8 cellular contexts compared by ENCODE assay signal in genomic region chr9:35616681-35617459, GRCh38. TPM values are rescaled to one million over a fixed set of nuclear protein-coding genes. Genes with fewer than 3 reads are reported as not detected.
DNase-seq lines count a peak whose midpoint lies in the region; ATAC-seq and TF ChIP-seq lines count a peak whose summit lies in the region.

No MANE protein-coding gene starts in this region.

- DNase-seq in T-helper 2 cell treated with Interferon-gamma antibody and Interleukin-4, amounts not matched to agents 5 μg/mL and 100 μg/mL, for 36 hours (ENCODE audit: low spot score): peak; percentile 73
- DNase-seq in immature natural killer cell (peak; percentile 86 to 90 (median 88)), middle frontal gyrus (ENCODE audit: extremely low spot score, low spot score) (no peak), NCI-H2029 treated with DMSO at 0.1 percent for 48 hours (lab: John Stamatoyannopoulos, UW) (no peak)
- peak; percentile 80 for DNase-seq in stimulated activated CD4-positive, alpha-beta T cell treated with anti-CD3 and anti-CD28 coated beads, Interleukin-15, amount 100 ng/mL, for 24 hours

- no peaks in the 10 kb centered on the region for H3K9me3 ChIP-seq in DOHH2 (ENCODE audit: control insufficient read depth, insufficient read depth, low read length)

- no peaks in the 10 kb centered on the region for H3K27me3 ChIP-seq in DOHH2 (ENCODE audit: control insufficient read depth, low read length)

- H3K27me3 Mint-ChIP-seq in T-helper 2 cell treated with Interferon-gamma antibody and Interleukin-4, amounts not matched to agents 5 μg/mL and 100 μg/mL, for 36 hours (ENCODE audit: low read depth): no peaks in the 10 kb centered on the region
- H3K27me3 Mint-ChIP-seq in brain: peaks cover 77% of the 10 kb centered on the region
- H3K27me3 Mint-ChIP-seq in immature natural killer cell (ENCODE audit: low read depth in 3 of 3): peaks cover 8 to 26% (median 24%) of the 10 kb centered on the region in 3 donors

- H3K36me3 ChIP-seq in DOHH2 (ENCODE audit: control insufficient read depth, low read length): 0 out of 2 replicates have a peak, but pooled peaks cover 5% of the 10 kb centered on the region

- peaks cover 59% of the 10 kb centered on the region for H3K4me1 ChIP-seq in DOHH2 (ENCODE audit: control insufficient read depth, low read length)

- H3K9me3 Mint-ChIP-seq in T-helper 2 cell treated with Interferon-gamma antibody and Interleukin-4, amounts not matched to agents 5 μg/mL and 100 μg/mL, for 36 hours: no peaks in the 10 kb centered on the region
- no peaks in the 10 kb centered on the region for H3K9me3 Mint-ChIP-seq in brain
- peaks cover 0 to 2% (median 0%) of the 10 kb centered on the region in 6 donors for H3K9me3 Mint-ChIP-seq in immature natural killer cell

- H3K4me3 ChIP-seq in DOHH2 (ENCODE audit: low read length): peak overlapping the region; percentile 72

- peaks cover 37% of the 10 kb centered on the region for H3K4me1 Mint-ChIP-seq in T-helper 2 cell treated with Interferon-gamma antibody and Interleukin-4, amounts not matched to agents 5 μg/mL and 100 μg/mL, for 36 hours (ENCODE audit: low read depth)
- peaks cover 14% of the 10 kb centered on the region for H3K4me1 Mint-ChIP-seq in brain
- H3K4me1 Mint-ChIP-seq in immature natural killer cell: peaks cover 68% of the 10 kb centered on the region in 2 donors

- H3F3A ChIP-seq in DOHH2 (ENCODE audit: control insufficient read depth, insufficient read depth): peaks cover 36% of the 10 kb centered on the region

- no peaks in the 10 kb centered on the region for H4K20me1 ChIP-seq in DOHH2 (ENCODE audit: control insufficient read depth, insufficient read depth, low read depth, low read length)

- peak overlapping the region; percentile 76 for H3K27ac ChIP-seq in DOHH2 (ENCODE audit: low read depth, low read length)

- no peaks in the 10 kb centered on the region for H3K36me3 Mint-ChIP-seq in T-helper 2 cell treated with Interferon-gamma antibody and Interleukin-4, amounts not matched to agents 5 μg/mL and 100 μg/mL, for 36 hours (ENCODE audit: low read depth)
- H3K36me3 Mint-ChIP-seq in brain: no peaks in the 10 kb centered on the region
- peaks cover 0 to 9% (median 3%) of the 10 kb centered on the region in 3 donors for H3K36me3 Mint-ChIP-seq in immature natural killer cell

- H3K4me3 Mint-ChIP-seq in T-helper 2 cell treated with Interferon-gamma antibody and Interleukin-4, amounts not matched to agents 5 μg/mL and 100 μg/mL, for 36 hours: peak overlapping the region; percentile 81
- peak overlapping the region; percentile 66 to 76 (median 72) for H3K4me3 Mint-ChIP-seq in brain
- H3K4me3 Mint-ChIP-seq in immature natural killer cell: peak overlapping the region; percentile 89 to 93 (median 90)

- H3K27ac Mint-ChIP-seq in T-helper 2 cell treated with Interferon-gamma antibody and Interleukin-4, amounts not matched to agents 5 μg/mL and 100 μg/mL, for 36 hours: peak overlapping the region; percentile 86
- H3K27ac Mint-ChIP-seq in brain: peak overlapping the region in 1 of 5 experiments; percentile 7
- H3K27ac Mint-ChIP-seq in immature natural killer cell: peak overlapping the region; percentile 92 to 100 (median 99)

- TF ChIP-seq CTCF in DOHH2 (IDR thresholded peaks at IDR 0.05; ENCODE audit: low read depth, low read length, poor library complexity, severe bottlenecking) (peak; percentile 63), brain (conservative IDR thresholded peaks at IDR 0.05) (no peak)

- no peaks in the 10 kb centered on the region for H3K9me2 ChIP-seq in DOHH2 (replicated peaks; ENCODE audit: control insufficient read depth, low read length)

- peak; percentile 42 for ATAC-seq in HG02678 (IDR thresholded peaks at IDR 0.05; ENCODE audit: unreplicated experiment)

- peak overlapping the region; percentile 99 for H3K4me2 ChIP-seq in DOHH2 (ENCODE audit: low read length)

- H3K79me2 ChIP-seq in DOHH2 (ENCODE audit: control insufficient read depth, low read length): no peaks in the 10 kb centered on the region

RNA-seq across cellular contexts. Expression of gene CD72, which starts 1.3 kb away (rescaled TPM):
- polyA plus RNA-seq in brain (ENCODE audit: insufficient read depth, low read depth, low replicate concordance): 2.0 TPM
- polyA plus RNA-seq in immature natural killer cell: 10 to 100 TPM in 2 of 3 donors, 1 to 10 TPM in 1; 6.2 to 18.4 (median 10.1) TPM

RNA-seq across cellular contexts. Expression of gene TESK1, which starts 11.8 kb away (rescaled TPM):
- polyA plus RNA-seq in brain (ENCODE audit: insufficient read depth, low read depth, low replicate concordance) (61.3 TPM), immature natural killer cell (10 to 100 TPM in 1 of 3 donors, 1 to 10 TPM in 2; 6.5 to 23.7 (median 8.1) TPM)

RNA-seq across cellular contexts. Expression of gene SIT1, which starts 33.9 kb away (rescaled TPM):
- polyA plus RNA-seq in brain (ENCODE audit: insufficient read depth, low read depth, low replicate concordance): 2.0 TPM
- 1 to 10 TPM in 1 of 3 donors, under 1 TPM in 2; 0.26 to 1.4 (median 0.49) TPM for polyA plus RNA-seq in immature natural killer cell

RNA-seq across cellular contexts. Expression of gene RMRP, which starts 40.9 kb away (rescaled TPM):
- polyA plus RNA-seq in brain (ENCODE audit: insufficient read depth, low read depth, low replicate concordance) (not detected), immature natural killer cell (10 to 100 TPM in 1 of 3 donors, not detected in 2; 23.0 TPM)

RNA-seq across cellular contexts. Expression of gene CCDC107, which starts 41.2 kb away (rescaled TPM):
- polyA plus RNA-seq in brain (ENCODE audit: insufficient read depth, low read depth, low replicate concordance) (45.7 TPM), immature natural killer cell (100 to 1,000 TPM; 101 to 106 (median 103) TPM)

Comparison
In these comparisons a context has a peak if more than half of its experiments do, and no peak if none do; other contexts are left out.
1. DNase-seq: peak in T-helper 2 cell treated with Interferon-gamma antibody and Interleukin-4, amounts not matched to agents 5 μg/mL and 100 μg/mL, for 36 hours (single experiment), immature natural killer cell (3 of 3) and stimulated activated CD4-positive, alpha-beta T cell treated with anti-CD3 and anti-CD28 coated beads, Interleukin-15, amount 100 ng/mL, for 24 hours (single experiment); none in middle frontal gyrus (single experiment) and NCI-H2029 treated with DMSO at 0.1 percent for 48 hours (single experiment).
2. Peak in every context shown above with its lines, with median percentiles within 50 percentile points of each other: H3K4me3 Mint-ChIP-seq.